In genomic region chr1:58573705-58574591, GRCh38 we compare ENCODE assay signal across 8 cellular contexts. TPM values are rescaled to one million over a fixed set of nuclear protein-coding genes. Genes with fewer than 3 reads are reported as not detected.
DNase-seq lines count a peak whose midpoint lies in the region; ATAC-seq, FAIRE-seq and TF ChIP-seq lines count a peak whose summit lies in the region.

No MANE protein-coding gene starts in this region.

- no peaks in the 10 kb centered on the region for H3K27me3 ChIP-seq in PC-9 (ENCODE audit: insufficient read depth, low read depth)

- peaks cover 12% of the 10 kb centered on the region; the same call in 1 of the 2 replicates for H4K20me1 ChIP-seq in PC-9 (ENCODE audit: insufficient read depth)

- H3K4me3 ChIP-seq in PC-9 = peak overlapping the region; percentile 97
- H3K4me3 ChIP-seq in kidney (ENCODE audit: low read length in 2 of 2) = peak overlapping the region in 1 of 2 donors; percentile 4

- TF ChIP-seq CTCF in PC-9 (conservative IDR thresholded peaks at IDR 0.05) = no peak
- no peak for TF ChIP-seq CTCF in kidney (IDR thresholded peaks at IDR 0.05; ENCODE audit: borderline replicate concordance, extremely low read depth, insufficient read depth)

- CTCF ChIA-PET in PC-9 (lab: Charles Lee) = interaction anchor here (1.3 kb wide), 1 partner anchor 79 kb away, joined by 4 read pairs; no protein-coding TSS in a partner anchor

- no peaks in the 10 kb centered on the region for H3K9me3 ChIP-seq in PC-9 (ENCODE audit: insufficient read depth, low read depth)
- no peaks in the 10 kb centered on the region for H3K9me3 ChIP-seq in kidney (ENCODE audit: control insufficient read depth in 1 of 2, low read length in 2 of 2)

- peak overlapping the region; percentile 86 for H3K4me2 ChIP-seq in PC-9

- TSS peak; percentile 18 for BruUV-seq in PC-9 (replicated peaks; lab: Mats Ljungman, UMichigan)

- peaks cover 13% of the 10 kb centered on the region for H3K36me3 ChIP-seq in PC-9 (ENCODE audit: low read depth)
- H3K36me3 ChIP-seq in kidney (ENCODE audit: control insufficient read depth in 1 of 2, insufficient read depth in 2 of 2, low read length in 2 of 2) = no peaks in the 10 kb centered on the region

- H2AFZ ChIP-seq in PC-9 = no peak overlapping the region

- H3K4me1 ChIP-seq in PC-9 (replicated peaks; ENCODE audit: insufficient read depth) (peaks cover 61% of the 10 kb centered on the region), kidney (ENCODE audit: control insufficient read depth in 1 of 2, insufficient read depth in 1 of 2, low read depth in 1 of 2, low read length in 2 of 2) (peaks cover 0 to 6% of the 10 kb centered on the region in 2 donors)

- intact Hi-C loops in PC-9 (cut with micrococcal nuclease; ENCODE audit: unreplicated experiment) (loop anchor here (2.0 kb wide), 1 partner anchor 57 kb away; no protein-coding TSS in a partner anchor), kidney (cut with DNase I) (no loop called here)

- peak; percentile 96 for ATAC-seq in GM18511 (IDR thresholded peaks at IDR 0.05; ENCODE audit: unreplicated experiment)
- ATAC-seq in HG02610 (IDR thresholded peaks at IDR 0.05; ENCODE audit: unreplicated experiment) = peak; percentile 97

- H3K79me2 ChIP-seq in PC-9 (ENCODE audit: low read depth) = peaks cover 58% of the 10 kb centered on the region

- peak overlapping the region in 1 of 2 donors; percentile 21 for H3K9ac ChIP-seq in kidney (ENCODE audit: low read length in 2 of 2)

- FAIRE-seq in kidney (lab: Jason Lieb, UNC) = no peak

- H3K27ac ChIP-seq in PC-9 (peak overlapping the region; percentile 99), kidney (ENCODE audit: low read depth in 2 of 2, low read length in 2 of 2) (peak overlapping the region; percentile 80 to 86)

- no peaks in the 10 kb centered on the region for H3K9me2 ChIP-seq in PC-9 (ENCODE audit: insufficient read depth)

- POLR2A ChIA-PET in PC-9 (lab: Charles Lee; ENCODE audit: unreplicated experiment) = interaction anchor here (0.6 kb wide), 2 partner anchors 92 to 354 kb away, joined by 3 to 4 read pairs; no protein-coding TSS in a partner anchor

- H3F3A ChIP-seq in PC-9 (ENCODE audit: insufficient read depth, low read depth) = peaks cover 69% of the 10 kb centered on the region

- DNase-seq in PC-9 (peak; percentile 62 to 88), kidney (no peak), GF-D8 (lab: John Stamatoyannopoulos, UW) (no peak), DMS 273 (lab: John Stamatoyannopoulos, UW; ENCODE audit: unreplicated experiment) (no peak), NCI-H2196 (lab: John Stamatoyannopoulos, UW; ENCODE audit: unreplicated experiment) (no peak), cortex of kidney (lab: John Stamatoyannopoulos, UW) (no peak)

RNA-seq across cellular contexts. Expression of gene TACSTD2, which starts 3.1 kb away (rescaled TPM):
- total RNA-seq in PC-9 (2021) (489 and 702 TPM in 2 replicates), kidney (502 TPM)
- 127 TPM for polyA plus RNA-seq in kidney (ENCODE audit: insufficient read depth, low read depth, low replicate concordance)

RNA-seq across cellular contexts. Expression of gene OMA1, which starts 27.4 kb away (rescaled TPM):
- 27.9 and 29.0 TPM in 2 replicates for total RNA-seq in PC-9 (2021)
- 42.6 TPM for total RNA-seq in kidney
- 24.8 TPM for polyA plus RNA-seq in kidney (ENCODE audit: insufficient read depth, low read depth, low replicate concordance)

Comparison
In these comparisons a context has a peak if more than half of its experiments do, and no peak if none do; other contexts are left out.
1. DNase-seq: peak in PC-9 (2 of 2); none in kidney (single experiment), GF-D8 (single experiment), DMS 273 (single experiment), NCI-H2196 (single experiment) and cortex of kidney (single experiment).